Comparison of ENCODE assay signal across 8 cellular contexts in genomic region chr19:48872182-48872883, GRCh38. TPM values are rescaled to one million over a fixed set of nuclear protein-coding genes. Genes with fewer than 3 reads are reported as not detected.
DNase-seq lines count a peak whose midpoint lies in the region; ATAC-seq, FAIRE-seq and TF ChIP-seq lines count a peak whose summit lies in the region.

TSS of gene PPP1R15A (plus strand) at chr19:48872421. CDS start at chr19:48873234, 813 bp downstream.

- H3K9me3 Mint-ChIP-seq in astrocyte (ENCODE audit: unreplicated experiment), result no peaks in the 10 kb centered on the region

- peak within 1 kb of the TSS; percentile 99 for H3K4me3 Mint-ChIP-seq in astrocyte (ENCODE audit: unreplicated experiment)

- H3K4me3 ChIP-seq in GM06990 (replicated peaks; ENCODE audit: low read depth, low read length) (peak within 1 kb of the TSS; percentile 87), astrocyte (ENCODE audit: insufficient read depth, low read depth, low read length) (peak within 1 kb of the TSS; percentile 94), right cardiac atrium (ENCODE audit: low read length) (peak within 1 kb of the TSS; percentile 71), psoas muscle (peak within 1 kb of the TSS; percentile 99), urinary bladder (ENCODE audit: low read depth, low read length) (peak within 1 kb of the TSS; percentile 77)

- peak within 1 kb of the TSS; percentile 100 for H3K27ac Mint-ChIP-seq in astrocyte (ENCODE audit: unreplicated experiment)

- intact Hi-C loops in right cardiac atrium (cut with DNase I) (loop anchor here in 1 of 4 donors (10.0 kb wide), 1 partner anchor 92 kb away; the partner anchor contains the start of gene FTL), psoas muscle (cut with DNase I) (loop anchor here in 1 of 2 donors (5.0 kb wide), 1 partner anchor 95 kb away; the partner anchor contains the start of gene FTL)

- peak within 1 kb of the TSS; percentile 91 for H3K4me2 ChIP-seq in astrocyte (ENCODE audit: low read length)

- H3K79me2 ChIP-seq in astrocyte (ENCODE audit: insufficient read depth, low read length), result peaks cover 50% of the 10 kb centered on the region

- H3K27ac ChIP-seq in astrocyte (ENCODE audit: low read depth, low read length) (peak within 1 kb of the TSS; percentile 99), right cardiac atrium (ENCODE audit: low read length) (peak within 1 kb of the TSS; percentile 98), psoas muscle (peak within 1 kb of the TSS; percentile 100), urinary bladder (ENCODE audit: low read depth) (peak within 1 kb of the TSS; percentile 100)

- H3K9me3 ChIP-seq in astrocyte (ENCODE audit: insufficient read depth, low read depth, low read length) (no peaks in the 10 kb centered on the region), right cardiac atrium (ENCODE audit: control insufficient read depth, low read length) (no peaks in the 10 kb centered on the region), psoas muscle (no peaks in the 10 kb centered on the region)

- ATAC-seq in HG02798 (IDR thresholded peaks at IDR 0.05; ENCODE audit: poor library complexity, unreplicated experiment) (peak; percentile 64), right cardiac atrium (peak; percentile 72 to 80), psoas muscle (peak; percentile 69 to 77 (median 74))

- no peaks in the 10 kb centered on the region for H3K27me3 Mint-ChIP-seq in astrocyte (ENCODE audit: low read depth, unreplicated experiment)

- peak within 1 kb of the TSS; percentile 99 for H3K9ac ChIP-seq in astrocyte (ENCODE audit: low read length)

- no peak for TF ChIP-seq CTCF in GM06990 (IDR thresholded peaks at IDR 0.05; ENCODE audit: insufficient read depth, low read length, poor library complexity, severe bottlenecking)
- no peak for TF ChIP-seq CTCF in astrocyte (IDR thresholded peaks at IDR 0.05; ENCODE audit: insufficient read depth, low read depth, low read length)
- TF ChIP-seq CTCF in psoas muscle (IDR thresholded peaks at IDR 0.05), result peak; percentile 20

- H4K20me1 ChIP-seq in astrocyte (ENCODE audit: insufficient read depth, low read length), result peaks cover 45% of the 10 kb centered on the region

- WGBS in right cardiac atrium, result under 1% methylated on average over 53 of the region's 53 CpGs
- 0% methylated on average over 53 of the region's 53 CpGs for WGBS in psoas muscle, 3 donors
- WGBS in urinary bladder, result under 1% methylated on average over 53 of the region's 53 CpGs

- H3K4me1 ChIP-seq in astrocyte (ENCODE audit: insufficient read depth, low read length), result peaks cover 31% of the 10 kb centered on the region
- no peaks in the 10 kb centered on the region for H3K4me1 ChIP-seq in right cardiac atrium (ENCODE audit: control insufficient read depth, insufficient read depth, low read length)
- H3K4me1 ChIP-seq in psoas muscle, result peaks cover 38% of the 10 kb centered on the region
- peaks cover 4% of the 10 kb centered on the region for H3K4me1 ChIP-seq in urinary bladder (ENCODE audit: insufficient read depth)

- H3K27me3 ChIP-seq in GM06990 (replicated peaks; ENCODE audit: control insufficient read depth, insufficient read depth, low read length) (no peaks in the 10 kb centered on the region), astrocyte (ENCODE audit: insufficient read depth, low read length) (no peaks in the 10 kb centered on the region), right cardiac atrium (ENCODE audit: control insufficient read depth, insufficient read depth) (no peaks in the 10 kb centered on the region), psoas muscle (ENCODE audit: insufficient read depth in 3 of 3, low read length in 2 of 3) (no peaks in the 10 kb centered on the region)

- FAIRE-seq in astrocyte (lab: Jason Lieb, UNC), result peak; percentile 85

- H3K36me3 Mint-ChIP-seq in astrocyte (ENCODE audit: low read depth, unreplicated experiment), result peaks cover 20% of the 10 kb centered on the region

- H3K36me3 ChIP-seq in GM06990 (ENCODE audit: control insufficient read depth, insufficient read depth, low read length) (peaks cover 16% of the 10 kb centered on the region), astrocyte (ENCODE audit: insufficient read depth, low read length) (peaks cover 25% of the 10 kb centered on the region), psoas muscle (ENCODE audit: insufficient read depth in 1 of 2, low read depth in 1 of 2) (peaks cover 0 to 40% of the 10 kb centered on the region in 2 donors), urinary bladder (ENCODE audit: insufficient read depth) (no peaks in the 10 kb centered on the region)

- peak; percentile 99 for DNase-seq in GM06990 (ENCODE audit: extremely low read depth, insufficient read length)
- peak; percentile 95 to 96 for DNase-seq in NCI-H2081 (lab: John Stamatoyannopoulos, UW)
- DNase-seq in T-helper 9 cell, result peak; percentile 97
- DNase-seq in astrocyte (ENCODE audit: low read depth), result peak; percentile 87
- DNase-seq in right cardiac atrium, result peak; percentile 97 to 99 (median 99)
- DNase-seq in psoas muscle, result peak; percentile 97 to 99

- H2AFZ ChIP-seq in astrocyte (ENCODE audit: low read depth, low read length), result no peak within 1 kb of the TSS

- peaks cover 31% of the 10 kb centered on the region for H3K4me1 Mint-ChIP-seq in astrocyte (ENCODE audit: low read depth, unreplicated experiment)

RNA-seq across cellular contexts. Expression of gene PPP1R15A, which starts in this region (rescaled TPM):
- total RNA-seq in astrocyte (39.5 and 53.2 TPM in 2 replicates), right cardiac atrium (10 to 100 TPM; 60.8 to 80.2 (median 70.9) TPM), psoas muscle (10 to 100 TPM; 34.5 to 93.4 (median 41.3) TPM), urinary bladder (21.8 TPM)
- polyA plus RNA-seq in right cardiac atrium (156 TPM), psoas muscle (10 to 100 TPM; 61.1 to 86.3 (median 83.7) TPM), urinary bladder (122 TPM)

Comparison
In these comparisons a context has a peak if more than half of its experiments do, and no peak if none do; other contexts are left out.
1. Peak in every context shown above with its lines: DNase-seq, ATAC-seq, H3K4me3 ChIP-seq and H3K27ac ChIP-seq.